ENCODE assay signal across 18 cellular contexts in the genomic region with DNA sequence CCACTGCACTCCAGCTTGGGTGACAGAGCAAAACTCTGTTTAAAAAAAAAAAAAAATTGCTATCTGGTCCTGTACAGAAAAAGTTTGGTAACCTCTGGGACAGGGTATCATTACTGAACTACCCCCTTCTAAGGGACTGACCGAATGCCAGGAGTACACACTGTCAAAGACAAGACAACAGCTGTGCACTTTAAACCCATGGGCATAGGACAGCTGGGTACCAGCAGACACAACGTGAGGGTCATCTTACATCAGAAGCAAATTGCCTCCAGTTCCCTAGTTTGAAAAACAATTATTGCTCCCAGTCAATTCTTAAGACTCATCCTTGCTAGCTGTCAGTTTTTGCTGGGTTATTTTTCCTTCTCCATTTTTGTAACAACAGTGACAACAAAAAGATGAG. TPM values are rescaled to one million over a fixed set of nuclear protein-coding genes. Genes with fewer than 3 reads are reported as not detected.
"Had no signal": no experiment of that assay in that cellular context is flagged by ENCODE, and none has a peak within 500 bp of the region (broad histone marks: within the 10 kb centered on the region; RNA-seq: fewer than 3 reads in every experiment).

No MANE protein-coding gene starts in this region.

- H3K4me3 ChIP-seq: adrenal gland, stomach, vagina had no signal

- DNase-seq: activated CD4-positive, alpha-beta T cell treated with anti-CD3 and anti-CD28 coated beads for 36 hours; activated CD4-positive, alpha-beta T cell treated with anti-CD3 and anti-CD28 coated beads, Interleukin-2, amount 50 U/mL, for 48 hours; activated gamma-delta T cell; adrenal gland; effector CD8-positive, alpha-beta T cell; foreskin melanocyte; head of caudate nucleus; kidney glomerular epithelial cell; left ventricle myocardium superior; right cardiac atrium; stimulated activated CD4-positive, alpha-beta T cell treated with anti-CD3 and anti-CD28 coated beads, Interleukin-4, amount 100 ng/mL, for 24 hours; stomach; T-cell had no signal

- H3K27me3 ChIP-seq: adrenal gland, stomach, vagina had no signal

- H3K9me3 ChIP-seq: adrenal gland, stomach, vagina had no signal

- H3K27ac ChIP-seq: adrenal gland, stomach, vagina had no signal

- ATAC-seq: activated CD4-positive, alpha-beta T cell treated with anti-CD3 and anti-CD28 coated beads for 36 hours; left ventricle myocardium superior; natural killer cell treated with Interleukin-12 subunit alpha and Interleukin-12 subunit beta and Interleukin-15 and Interleukin-18, amount 100 ng/mL, for 72 hours; right cardiac atrium; stimulated activated effector memory CD8-positive, alpha-beta T cell treated with anti-CD3 and anti-CD28 coated beads, Interleukin-12 subunit alpha, Interleukin-12 subunit beta, amount 100 ng/mL, for 72 hours; T-cell; WTC11 had no signal

RNA-seq across cellular contexts. Expression of a gene that starts 17.8 kb away (rescaled TPM):
- total RNA-seq: activated CD4-positive, alpha-beta T cell treated with anti-CD3 and anti-CD28 coated beads for 36 hours; adrenal gland; left ventricle myocardium superior; natural killer cell treated with Interleukin-12 subunit alpha and Interleukin-12 subunit beta and Interleukin-15 and Interleukin-18, amount 100 ng/mL, for 72 hours; stomach; temporal lobe; vagina had no signal
- polyA plus RNA-seq: right cardiac atrium, stomach had no signal
